11 cellular contexts compared by ENCODE assay signal in genomic region chr9:34079181-34079580, GRCh38.
DNase-seq lines count a peak whose midpoint lies in the region; ATAC-seq and TF ChIP-seq lines count a peak whose summit lies in the region.
"Had no signal": no experiment of that assay in that cellular context is flagged by ENCODE, and none has a peak within 500 bp of the region (broad histone marks: within the 10 kb centered on the region; RNA-seq: fewer than 3 reads in every experiment).

No MANE protein-coding gene starts in this region.

- no peak for ATAC-seq in HG03521 (IDR thresholded peaks at IDR 0.05; ENCODE audit: unreplicated experiment)
- ATAC-seq in GM19463 (IDR thresholded peaks at IDR 0.05; ENCODE audit: unreplicated experiment), result no peak
- ATAC-seq: activated CD8-positive, alpha-beta T cell treated with anti-CD3 and anti-CD28 coated beads, Interleukin-2, amount 10 ng/mL, durations not matched to agents 7 days and 5 days had no signal

- H3K27ac ChIP-seq in substantia nigra (ENCODE audit: low read depth, low read length, poor library complexity, severe bottlenecking), result no peak overlapping the region

- DNase-seq in COLO668 (lab: John Stamatoyannopoulos, UW; ENCODE audit: unreplicated experiment), result peak; percentile 29
- peak; percentile 79 for DNase-seq in HPDE6-E6E7 (ENCODE audit: extremely low spot score)
- peak; percentile 41 for DNase-seq in astrocyte of the hippocampus (ENCODE audit: low read depth, low spot score)
- peak; percentile 3 for DNase-seq in iPS-NIHi11 (ENCODE audit: low spot score)
- no peak for DNase-seq in substantia nigra (lab: John Stamatoyannopoulos, UW)
- no peak for DNase-seq in GM10248 (ENCODE audit: extremely low spot score)
- DNase-seq: activated CD8-positive, alpha-beta T cell treated with anti-CD3 and anti-CD28 coated beads, Interleukin-2, amount 10 ng/mL, durations not matched to agents 7 days and 5 days; activated gamma-delta T cell; DMS79 treated with DMSO at 0.1 percent for 48 hours had no signal

- POLR2A ChIA-PET in GM10248 (lab: Yijun Ruan, JAX), result no interaction called here

- CTCF ChIA-PET in GM10248 (lab: Yijun Ruan, JAX), result interaction anchor here (1.4 kb wide), 1 partner anchor 264 kb away, joined by 3 read pairs; no protein-coding TSS in a partner anchor

- no peak for TF ChIP-seq CTCF in GM10248 (IDR thresholded peaks at IDR 0.05; ENCODE audit: control extremely low read depth, extremely low read depth, low read depth, missing control alignments)

Comparison
In these comparisons a context has a peak if more than half of its experiments do, and no peak if none do; other contexts are left out.
1. DNase-seq: peak in COLO668 (single experiment), HPDE6-E6E7 (single experiment), astrocyte of the hippocampus (single experiment) and iPS-NIHi11 (single experiment); none in substantia nigra (0 of 49) and GM10248 (single experiment).